ENCODE assay signal across 28 cellular contexts in genomic region chr13:29511439-29511814, GRCh38.
DNase-seq lines count a peak whose midpoint lies in the region; ATAC-seq and TF ChIP-seq lines count a peak whose summit lies in the region.
"Had no signal": no experiment of that assay in that cellular context is flagged by ENCODE, and none has a peak within 500 bp of the region (broad histone marks: within the 10 kb centered on the region; RNA-seq: fewer than 3 reads in every experiment).

No MANE protein-coding gene starts in this region.

- H3K4me3 ChIP-seq in ACC112 (ENCODE audit: low read depth, low read length) (no peak overlapping the region), adipocyte (ENCODE audit: low read length) (no peak overlapping the region)
- no peak overlapping the region for H3K4me3 ChIP-seq in CD4-positive, CD25-positive, alpha-beta regulatory T cell (ENCODE audit: low read depth, low read length)
- H3K4me3 ChIP-seq: ovary, skin epidermis had no signal

- no peak overlapping the region for H3K4me3 Mint-ChIP-seq in CD4-positive, CD25-positive, alpha-beta regulatory T cell
- H3K4me3 Mint-ChIP-seq in progenitor cell of endocrine pancreas (ENCODE audit: low read depth): no peak overlapping the region
- H3K4me3 Mint-ChIP-seq: activated naive CD8-positive, alpha-beta T cell treated with anti-CD3 and anti-CD28 coated beads, Interleukin-2, amount 10 ng/mL, durations not matched to agents 7 days and 5 days; activated T-helper 17 cell treated with anti-CD3 and anti-CD28 coated beads, Interleukin-2, amount 50 U/mL, for 72 hours; CD14-positive monocyte; memory B cell; nephron progenitor cell had no signal

- ATAC-seq in CD4-positive, CD25-positive, alpha-beta regulatory T cell (ENCODE audit: low read depth in 2 of 2): no peak
- ATAC-seq: activated T-helper 17 cell treated with anti-CD3 and anti-CD28 coated beads, Interleukin-2, amount 50 U/mL, for 72 hours; esophagus mucosa; left lobe of liver; stimulated activated naive CD8-positive, alpha-beta T cell treated with anti-CD3 and anti-CD28 coated beads, Interleukin-15, Interleukin-2, amounts not matched to agents 100 U/mL and 50 U/mL, for 24 hours had no signal

- peak overlapping the region; percentile 2 for H3K9ac ChIP-seq in adipocyte (ENCODE audit: low read length)

- TF ChIP-seq CTCF in progenitor cell of endocrine pancreas (IDR thresholded peaks at IDR 0.05; ENCODE audit: unreplicated experiment): no peak

- no peaks in the 10 kb centered on the region; the same call in 1 of the 2 replicates for H3K36me3 ChIP-seq in ACC112 (ENCODE audit: insufficient read depth, low read length)
- H3K36me3 ChIP-seq in CD4-positive, CD25-positive, alpha-beta regulatory T cell (ENCODE audit: control insufficient read depth, insufficient read depth, low read length): peaks cover 16% of the 10 kb centered on the region
- H3K36me3 ChIP-seq in adipocyte (ENCODE audit: control insufficient read depth, insufficient read depth, low read length, severe bottlenecking): peaks cover 37% of the 10 kb centered on the region
- H3K36me3 ChIP-seq: ovary had no signal

- H3K4me1 Mint-ChIP-seq in CD4-positive, CD25-positive, alpha-beta regulatory T cell: peaks cover 0 to 2% (median 0%) of the 10 kb centered on the region in 4 donors
- H3K4me1 Mint-ChIP-seq in progenitor cell of endocrine pancreas (ENCODE audit: low read depth): peaks cover 10% of the 10 kb centered on the region
- H3K4me1 Mint-ChIP-seq: activated naive CD8-positive, alpha-beta T cell treated with anti-CD3 and anti-CD28 coated beads, Interleukin-2, amount 10 ng/mL, durations not matched to agents 7 days and 5 days; activated T-helper 17 cell treated with anti-CD3 and anti-CD28 coated beads, Interleukin-2, amount 50 U/mL, for 72 hours; CD14-positive monocyte; memory B cell had no signal

- DNase-seq in CD4-positive, CD25-positive, alpha-beta regulatory T cell: no peak
- DNase-seq in adipocyte (ENCODE audit: low read depth) (no peak), progenitor cell of endocrine pancreas (ENCODE audit: low spot score, unreplicated experiment) (no peak), NCI-H345 treated with DMSO at 0.1 percent for 48 hours (lab: John Stamatoyannopoulos, UW; ENCODE audit: unreplicated experiment) (no peak), T-helper 1 cell (no peak), pons (ENCODE audit: low spot score) (no peak)
- DNase-seq: activated CD4-positive, alpha-beta T cell treated with anti-CD3 and anti-CD28 coated beads, Interleukin-2, amount 50 U/mL, for 48 hours; activated CD4-positive, CD25-positive, alpha-beta regulatory T cell treated with anti-CD3 and anti-CD28 coated beads, Interleukin-2, amount 50 U/mL, for 72 hours; activated naive CD8-positive, alpha-beta T cell treated with anti-CD3 and anti-CD28 coated beads, Interleukin-2, amount 10 ng/mL, durations not matched to agents 7 days and 5 days; cortex of kidney; DND-41; GF-D8; KG1; NCI-H1092 treated with DMSO at 0.1 percent for 48 hours; NCI-H1930; NCI-H526; nephron progenitor cell; retina; SHP77; stimulated activated naive CD8-positive, alpha-beta T cell treated with anti-CD3 and anti-CD28 coated beads, Interleukin-15, Interleukin-2, amounts not matched to agents 100 U/mL and 50 U/mL, for 24 hours had no signal

- H3K27ac Mint-ChIP-seq in CD4-positive, CD25-positive, alpha-beta regulatory T cell: peak overlapping the region in 2 of 3 donors; percentile 20 to 57
- H3K27ac Mint-ChIP-seq in progenitor cell of endocrine pancreas: peak overlapping the region; percentile 24
- H3K27ac Mint-ChIP-seq: activated naive CD8-positive, alpha-beta T cell treated with anti-CD3 and anti-CD28 coated beads, Interleukin-2, amount 10 ng/mL, durations not matched to agents 7 days and 5 days; activated T-helper 17 cell treated with anti-CD3 and anti-CD28 coated beads, Interleukin-2, amount 50 U/mL, for 72 hours; memory B cell; nephron progenitor cell had no signal

- H3K36me3 Mint-ChIP-seq in CD4-positive, CD25-positive, alpha-beta regulatory T cell: peaks cover 26% of the 10 kb centered on the region
- H3K36me3 Mint-ChIP-seq in progenitor cell of endocrine pancreas (ENCODE audit: insufficient read depth): peaks cover 7% of the 10 kb centered on the region

- no peaks in the 10 kb centered on the region for H3K27me3 Mint-ChIP-seq in CD4-positive, CD25-positive, alpha-beta regulatory T cell
- no peaks in the 10 kb centered on the region for H3K27me3 Mint-ChIP-seq in progenitor cell of endocrine pancreas
- H3K27me3 Mint-ChIP-seq: activated naive CD8-positive, alpha-beta T cell treated with anti-CD3 and anti-CD28 coated beads, Interleukin-2, amount 10 ng/mL, durations not matched to agents 7 days and 5 days; activated T-helper 17 cell treated with anti-CD3 and anti-CD28 coated beads, Interleukin-2, amount 50 U/mL, for 72 hours; memory B cell had no signal

- no peaks in the 10 kb centered on the region for H3K9me3 ChIP-seq in CD4-positive, CD25-positive, alpha-beta regulatory T cell (ENCODE audit: control insufficient read depth in 2 of 2, low read length in 2 of 2)
- H3K9me3 ChIP-seq in adipocyte (ENCODE audit: control insufficient read depth, low read length): no peaks in the 10 kb centered on the region
- H3K9me3 ChIP-seq: ovary had no signal

- no peaks in the 10 kb centered on the region for H3K9me3 Mint-ChIP-seq in CD4-positive, CD25-positive, alpha-beta regulatory T cell
- no peaks in the 10 kb centered on the region for H3K9me3 Mint-ChIP-seq in progenitor cell of endocrine pancreas (ENCODE audit: low read depth)
- H3K9me3 Mint-ChIP-seq: activated naive CD8-positive, alpha-beta T cell treated with anti-CD3 and anti-CD28 coated beads, Interleukin-2, amount 10 ng/mL, durations not matched to agents 7 days and 5 days; activated T-helper 17 cell treated with anti-CD3 and anti-CD28 coated beads, Interleukin-2, amount 50 U/mL, for 72 hours; memory B cell; nephron progenitor cell had no signal

- H3K27ac ChIP-seq in ACC112 (ENCODE audit: low read depth, low read length): peak overlapping the region; percentile 61; the same call in 1 of the 2 replicates
- H3K27ac ChIP-seq in CD4-positive, CD25-positive, alpha-beta regulatory T cell (ENCODE audit: insufficient read depth, low read length, poor library complexity, severe bottlenecking): no peak overlapping the region

- no peaks in the 10 kb centered on the region for H3K79me2 ChIP-seq in ACC112 (ENCODE audit: control insufficient read depth, insufficient read depth, low read length, unreplicated experiment)

- no peak overlapping the region for H2AFZ ChIP-seq in ACC112 (ENCODE audit: low read length, unreplicated experiment)

- peaks cover 67% of the 10 kb centered on the region for H3K4me1 ChIP-seq in ACC112 (ENCODE audit: control insufficient read depth, insufficient read depth, low read length, unreplicated experiment)
- H3K4me1 ChIP-seq in CD4-positive, CD25-positive, alpha-beta regulatory T cell (ENCODE audit: control insufficient read depth, insufficient read depth, low read length, poor library complexity, severe bottlenecking): no peaks in the 10 kb centered on the region
- peaks cover 56% of the 10 kb centered on the region for H3K4me1 ChIP-seq in adipocyte (ENCODE audit: control insufficient read depth, insufficient read depth, low read length)

- H3K27me3 ChIP-seq in ACC112 (ENCODE audit: insufficient read depth, low read length) (no peaks in the 10 kb centered on the region), adipocyte (replicated peaks; ENCODE audit: control insufficient read depth, insufficient read depth, low read length) (no peaks in the 10 kb centered on the region)
- H3K27me3 ChIP-seq in CD4-positive, CD25-positive, alpha-beta regulatory T cell (ENCODE audit: control insufficient read depth, insufficient read depth, low read length): no peaks in the 10 kb centered on the region
- H3K27me3 ChIP-seq: ovary had no signal
